11 cellular contexts compared by ENCODE assay signal in genomic region chr9:93108301-93109041, GRCh38. TPM values are rescaled to one million over a fixed set of nuclear protein-coding genes. Genes with fewer than 3 reads are reported as not detected.
A peak's percentile ranks its signal among the peaks of the same experiment; 100 is the strongest.
DNase-seq lines count a peak whose midpoint lies in the region; ATAC-seq, FAIRE-seq and TF ChIP-seq lines count a peak whose summit lies in the region.
"Had no signal": no experiment of that assay in that cellular context is flagged by ENCODE, and none has a peak within 500 bp of the region (broad histone marks: within the 10 kb centered on the region; RNA-seq: fewer than 3 reads in every experiment).

No MANE protein-coding gene starts in this region.

- no peak overlapping the region for H3K14ac ChIP-seq in H1 (ENCODE audit: insufficient read length)

- no peak overlapping the region for H2BK12ac ChIP-seq in H1 (ENCODE audit: low read depth, low read length)

- H2BK15ac ChIP-seq in H1 (ENCODE audit: low read length) = no peak overlapping the region

- H4K20me1 ChIP-seq in H1 (replicated peaks in 1 of 2; ENCODE audit: control insufficient read depth in 1 of 2, insufficient read depth in 2 of 2, low read length in 2 of 2) = peaks cover 0 to 8% of the 10 kb centered on the region in 2 experiments

- WGBS in H1 (ENCODE audit: extremely low coverage in 1 of 2, insufficient coverage in 1 of 2, insufficient read length in 1 of 2, insufficient replicate concordance in 2 of 2, low coverage in 1 of 2, low lambda C conversion rate in 2 of 2, missing lambda C conversion rate in 1 of 2), 2 experiments = 83% methylated on average over 14 of the region's 14 CpGs; no CpG with 5 or more reads in 1 of the 2 experiments

- H3K27ac ChIP-seq in H1 (ENCODE audit: low read depth, low read length) (no peak overlapping the region), SJCRH30 (no peak overlapping the region)
- H3K27ac ChIP-seq: epithelial cell of prostate had no signal

- H3K36me3 ChIP-seq in H1 (ENCODE audit: control insufficient read depth in 2 of 4, insufficient read depth in 4 of 4, low read length in 3 of 4) (no peaks in the 10 kb centered on the region; a peak in 2 of 8 replicates), SJCRH30 (0 out of 2 replicates have a peak, but pooled peaks cover 8% of the 10 kb centered on the region)

- 0 out of 2 replicates have a peak overlapping the region, but pooled peaks have one; percentile 14 for H4K8ac ChIP-seq in H1 (ENCODE audit: extremely low read depth, insufficient read depth, low read length)

- no peak for FAIRE-seq in H1 (lab: Jason Lieb, UNC)
- FAIRE-seq: keratinocyte had no signal

- POLR2A ChIA-PET in H1 (lab: Charles Lee; ENCODE audit: partially characterized antibody) = interaction anchor here (0.6 kb wide), 2 partner anchors 9 to 296 kb away, joined by 3 read pairs; no protein-coding TSS in a partner anchor

- H3K23me2 ChIP-seq in H1 (ENCODE audit: low read depth, low read length) = no peaks in the 10 kb centered on the region

- no peak for TF ChIP-seq CTCF in H1 (IDR thresholded peaks at IDR 0.05; ENCODE audit: control extremely low read depth in 1 of 3, insufficient read depth in 1 of 3, low read depth in 1 of 3, low read length in 3 of 3)

- H2AK5ac ChIP-seq in H1 (ENCODE audit: low read depth, low read length) = no peak overlapping the region

- no peak overlapping the region for H4K91ac ChIP-seq in H1 (replicated peaks; ENCODE audit: insufficient read length, low read length)

- DNase-seq in H1 (ENCODE audit: low read depth in 1 of 2, low spot score in 2 of 2) = no peak
- DNase-seq in stimulated activated CD4-positive, alpha-beta T cell treated with anti-CD3 and anti-CD28 coated beads, Interleukin-2, amount 100 ng/mL, for 24 hours = peak; percentile 61 to 67
- no peak for DNase-seq in SJCRH30
- no peak for DNase-seq in foreskin melanocyte
- DNase-seq in GOT3 (lab: John Stamatoyannopoulos, UW) = no peak
- DNase-seq: NCI-H187 treated with DMSO at 0.1 percent for 48 hours had no signal

- no peak overlapping the region for H3K4me3 ChIP-seq in H1 (ENCODE audit: extremely low read depth in 1 of 4, insufficient read depth in 2 of 4, low read depth in 3 of 4, low read length in 4 of 4)
- H3K4me3 ChIP-seq in SJCRH30 = no peak overlapping the region

- no peak overlapping the region for H3K4me2 ChIP-seq in H1 (ENCODE audit: insufficient read depth in 1 of 2, low read depth in 2 of 2, low read length in 2 of 2)

- TF ChIP-seq POLR2A in H1 (IDR thresholded peaks at IDR 0.05; ENCODE audit: control extremely low read depth in 1 of 2, low read depth in 2 of 2, low read length in 2 of 2) = no peak

- no peak overlapping the region for H3K56ac ChIP-seq in H1 (replicated peaks; ENCODE audit: insufficient read length, low read depth, low read length)

- ATAC-seq in GM21576 (IDR thresholded peaks at IDR 0.05; ENCODE audit: unreplicated experiment) = peak; percentile 44
- ATAC-seq in activated CD4-positive, CD25-positive, alpha-beta regulatory T cell treated with anti-CD3 and anti-CD28 coated beads, Interleukin-2, amount 50 U/mL, for 24 hours = peak; percentile 95 to 96
- ATAC-seq in GM21390 (IDR thresholded peaks at IDR 0.05; ENCODE audit: unreplicated experiment) = no peak

- no peak overlapping the region for H3K9ac ChIP-seq in H1 (replicated peaks in 1 of 4; ENCODE audit: extremely low read depth in 1 of 4, low read depth in 3 of 4, low read length in 3 of 4)

- H2BK20ac ChIP-seq in H1 (ENCODE audit: low read length) = no peak overlapping the region

- no peaks in the 10 kb centered on the region for H3K79me1 ChIP-seq in H1 (ENCODE audit: low read depth, low read length)

- H3K27me3 ChIP-seq in H1 (replicated peaks in 1 of 4; ENCODE audit: control insufficient read depth in 3 of 4, extremely low read depth in 1 of 4, insufficient read depth in 3 of 4, low read length in 3 of 4) (no peaks in the 10 kb centered on the region), SJCRH30 (no peaks in the 10 kb centered on the region)

- CTCF ChIA-PET in H1 (lab: Charles Lee; ENCODE audit: partially characterized antibody) = interaction anchor here (0.6 to 8.8 kb wide), 56 partner anchors 9 to 400 kb away, joined by 3 to 96 read pairs (median 4); partner anchors contain the start of genes CARD19 and NINJ1

- H2BK120ac ChIP-seq in H1 (replicated peaks; ENCODE audit: low read depth, low read length) = no peak overlapping the region

- TF ChIP-seq RAD21 in H1 (IDR thresholded peaks at IDR 0.05 in 1 of 2, conservative IDR thresholded peaks at IDR 0.05 in 1 of 2; ENCODE audit: low read depth in 2 of 2, low read length in 2 of 2) = no peak

- no peak overlapping the region for H4K5ac ChIP-seq in H1 (ENCODE audit: insufficient read length, low read depth, low read length)

- no peak overlapping the region for H3K23ac ChIP-seq in H1 (ENCODE audit: insufficient read length)

- H3K18ac ChIP-seq in H1 (ENCODE audit: extremely low read depth, low read length) = no peak overlapping the region

- H2AFZ ChIP-seq in H1 (ENCODE audit: low read length) = no peak overlapping the region

- TF ChIP-seq EP300 in H1 (IDR thresholded peaks at IDR 0.05; ENCODE audit: borderline replicate concordance in 1 of 2, low read depth in 2 of 2, low read length in 2 of 2) = no peak

- H3K9me3 ChIP-seq in H1 (ENCODE audit: insufficient read depth in 2 of 2, low read depth in 1 of 2, low read length in 1 of 2) (no peaks in the 10 kb centered on the region), SJCRH30 (replicated peaks) (no peaks in the 10 kb centered on the region)

- H3K4me1 ChIP-seq in H1 (replicated peaks in 1 of 4; ENCODE audit: control insufficient read depth in 3 of 4, insufficient read depth in 4 of 4, low read length in 3 of 4) (no peaks in the 10 kb centered on the region), SJCRH30 (no peaks in the 10 kb centered on the region)

- no peak overlapping the region for H3K4ac ChIP-seq in H1 (replicated peaks; ENCODE audit: insufficient read length, low read depth, low read length)

- no peaks in the 10 kb centered on the region; a peak in 1 of 4 replicates for H3K79me2 ChIP-seq in H1 (ENCODE audit: control insufficient read depth in 1 of 2, insufficient read depth in 2 of 2, low read length in 2 of 2)

- no peak overlapping the region for H2BK5ac ChIP-seq in H1 (ENCODE audit: low read depth, low read length)

TF ChIP-seq in H1, 55 proteins besides CTCF, POLR2A, EP300 and RAD21:
- TF ChIP-seq CREB1 (IDR thresholded peaks at IDR 0.05) (no peak), MAX (IDR thresholded peaks at IDR 0.05) (peak; percentile 36)

RNA-seq across cellular contexts. Expression of gene CARD19, which starts 12.5 kb away (rescaled TPM):
- total RNA-seq in H1 (2021; fragmentation: NEBNext Ultra II Directional; extraction: Animal tissue kit (Norgen Biotek cat#: 25700)) = 21.2 and 27.7 TPM in 2 replicates
- 112 and 144 TPM in 2 replicates for polyA plus RNA-seq in H1 (2011; rRNA removed)
- 66.2 TPM for polyA plus RNA-seq in H1 (2011; cell fraction: cytosol; rRNA removed)
- 57.8 TPM for polyA plus RNA-seq in H1 (2011; cell fraction: nucleus; rRNA removed)
- 13.4 to 28.1 TPM (median 26.0 TPM) in 4 replicates for polyA plus RNA-seq in H1 (2012, experiment 1 of 2)
- polyA plus RNA-seq in H1 (2012, experiment 2 of 2) = 36.2 TPM
- polyA plus RNA-seq in H1 (2013, experiment 1 of 2) = 30.6 TPM
- polyA plus RNA-seq in H1 (2013, experiment 2 of 2) = 30.0 TPM
- 11.7 and 13.5 TPM in 2 replicates for polyA minus RNA-seq in H1 (2011; rRNA and poly(A)+ RNA removed)
- 12.4 TPM for polyA minus RNA-seq in H1 (2011; cell fraction: cytosol; rRNA and poly(A)+ RNA removed)
- 10.4 TPM for polyA minus RNA-seq in H1 (2011; cell fraction: nucleus; rRNA and poly(A)+ RNA removed)
- 36.9 and 41.6 TPM in 2 replicates for total RNA-seq in SJCRH30 (2014; rRNA removed; shearing (Covaris generic))

RNA-seq across cellular contexts. Expression of gene NINJ1, which starts 25.6 kb away (rescaled TPM):
- 28.2 TPM in 2 replicates for total RNA-seq in H1 (2021; fragmentation: NEBNext Ultra II Directional; extraction: Animal tissue kit (Norgen Biotek cat#: 25700))
- 65.6 and 88.0 TPM in 2 replicates for polyA plus RNA-seq in H1 (2011; rRNA removed)
- 45.5 TPM for polyA plus RNA-seq in H1 (2011; cell fraction: cytosol; rRNA removed)
- 45.0 TPM for polyA plus RNA-seq in H1 (2011; cell fraction: nucleus; rRNA removed)
- polyA plus RNA-seq in H1 (2012, experiment 1 of 2) = 32.2 to 46.6 TPM (median 40.1 TPM) in 4 replicates
- 36.1 TPM for polyA plus RNA-seq in H1 (2012, experiment 2 of 2)
- 32.5 TPM for polyA plus RNA-seq in H1 (2013, experiment 1 of 2)
- 34.8 TPM for polyA plus RNA-seq in H1 (2013, experiment 2 of 2)
- 13.6 and 14.1 TPM in 2 replicates for polyA minus RNA-seq in H1 (2011; rRNA and poly(A)+ RNA removed)
- polyA minus RNA-seq in H1 (2011; cell fraction: cytosol; rRNA and poly(A)+ RNA removed) = 17.8 TPM
- 19.2 TPM for polyA minus RNA-seq in H1 (2011; cell fraction: nucleus; rRNA and poly(A)+ RNA removed)
- 24.6 and 27.1 TPM in 2 replicates for total RNA-seq in SJCRH30 (2014; rRNA removed; shearing (Covaris generic))

RNA-seq across cellular contexts. Expression of gene SUSD3, which starts 50.0 kb away (rescaled TPM):
- total RNA-seq in H1 (2021; fragmentation: NEBNext Ultra II Directional; extraction: Animal tissue kit (Norgen Biotek cat#: 25700)) = 5.5 and 6.2 TPM in 2 replicates
- polyA plus RNA-seq in H1 (2011; rRNA removed) = 35.4 and 36.0 TPM in 2 replicates
- 22.6 TPM for polyA plus RNA-seq in H1 (2011; cell fraction: cytosol; rRNA removed)
- 16.8 TPM for polyA plus RNA-seq in H1 (2011; cell fraction: nucleus; rRNA removed)
- 6.3 to 11.3 TPM (median 8.3 TPM) in 4 replicates for polyA plus RNA-seq in H1 (2012, experiment 1 of 2)
- 10.7 TPM for polyA plus RNA-seq in H1 (2012, experiment 2 of 2)
- polyA plus RNA-seq in H1 (2013, experiment 1 of 2) = 8.2 TPM
- polyA plus RNA-seq in H1 (2013, experiment 2 of 2) = 9.4 TPM
- 5.2 and 7.2 TPM in 2 replicates for polyA minus RNA-seq in H1 (2011; rRNA and poly(A)+ RNA removed)
- 8.8 TPM for polyA minus RNA-seq in H1 (2011; cell fraction: cytosol; rRNA and poly(A)+ RNA removed)
- polyA minus RNA-seq in H1 (2011; cell fraction: nucleus; rRNA and poly(A)+ RNA removed) = 7.3 TPM
- total RNA-seq in SJCRH30 (2014; rRNA removed; shearing (Covaris generic)) = not detected in 2 replicates

Comparison
In these comparisons a context has a peak if more than half of its experiments do, and no peak if none do; other contexts are left out.
1. DNase-seq: peak in stimulated activated CD4-positive, alpha-beta T cell treated with anti-CD3 and anti-CD28 coated beads, Interleukin-2, amount 100 ng/mL, for 24 hours (2 of 2); none in H1 (0 of 2), SJCRH30 (0 of 2), foreskin melanocyte (single experiment) and GOT3 (single experiment).